Comparison of ENCODE assay signal across 14 cellular contexts in the genomic region with DNA sequence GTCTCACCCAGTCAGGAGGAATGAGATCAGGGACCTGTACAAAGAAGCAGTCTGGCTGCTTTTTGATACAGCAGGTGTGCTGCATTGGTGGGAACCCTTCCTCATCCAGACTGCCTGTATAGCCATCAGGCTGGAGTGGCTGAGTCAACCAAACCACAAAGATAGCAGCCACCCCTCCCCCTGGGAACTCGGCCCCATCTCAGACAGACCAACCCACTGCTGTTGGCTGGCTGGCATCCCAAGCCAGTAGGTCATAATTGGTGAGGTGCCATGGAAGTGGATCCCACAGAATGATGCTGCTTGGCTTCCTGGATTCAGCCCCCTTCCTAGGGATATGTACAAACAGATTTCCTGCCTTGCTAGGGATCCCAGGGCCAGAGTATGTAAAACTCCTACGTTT.
DNase-seq lines count a peak whose midpoint lies in the region; ATAC-seq and TF ChIP-seq lines count a peak whose summit lies in the region.
"Had no signal": no experiment of that assay in that cellular context is flagged by ENCODE, and none has a peak within 500 bp of the region (broad histone marks: within the 10 kb centered on the region; RNA-seq: fewer than 3 reads in every experiment).

No MANE protein-coding gene starts in this region.

- no peak overlapping the region for H3K27ac Mint-ChIP-seq in Calu3 (ENCODE audit: unreplicated experiment)
- H3K27ac Mint-ChIP-seq in activated naive CD4-positive, alpha-beta T cell treated with anti-CD3 and anti-CD28 coated beads for 36 hours: no peak overlapping the region
- no peak overlapping the region for H3K27ac Mint-ChIP-seq in natural killer cell treated with Interleukin-12 subunit alpha and Interleukin-12 subunit beta and Interleukin-15 and Interleukin-18, amount 100 ng/mL, for 72 hours

- no peak overlapping the region for H3K4me3 Mint-ChIP-seq in Calu3 (ENCODE audit: low read depth, unreplicated experiment)
- no peak overlapping the region for H3K4me3 Mint-ChIP-seq in activated naive CD4-positive, alpha-beta T cell treated with anti-CD3 and anti-CD28 coated beads for 36 hours
- H3K4me3 Mint-ChIP-seq in natural killer cell treated with Interleukin-12 subunit alpha and Interleukin-12 subunit beta and Interleukin-15 and Interleukin-18, amount 100 ng/mL, for 72 hours: no peak overlapping the region
- H3K4me3 Mint-ChIP-seq: central memory CD8-positive, alpha-beta T cell had no signal

- H3K27ac ChIP-seq in lower lobe of right lung: no peak overlapping the region
- H3K27ac ChIP-seq: gastroesophageal sphincter, parathyroid adenoma, VCaP had no signal

- H3K4me1 Mint-ChIP-seq in Calu3 (ENCODE audit: low read depth, unreplicated experiment): no peaks in the 10 kb centered on the region
- peaks cover 17% of the 10 kb centered on the region for H3K4me1 Mint-ChIP-seq in activated naive CD4-positive, alpha-beta T cell treated with anti-CD3 and anti-CD28 coated beads for 36 hours (ENCODE audit: low read depth)
- peaks cover 14 to 17% of the 10 kb centered on the region in 2 donors for H3K4me1 Mint-ChIP-seq in natural killer cell treated with Interleukin-12 subunit alpha and Interleukin-12 subunit beta and Interleukin-15 and Interleukin-18, amount 100 ng/mL, for 72 hours (ENCODE audit: low read depth in 2 of 2)

- BruUV-seq in Calu3 (replicated peaks; lab: Mats Ljungman, UMichigan): no TSS peak

- intact Hi-C loops in Calu3 (cut with micrococcal nuclease; ENCODE audit: unreplicated experiment) (no loop called here), lower lobe of right lung (cut with DNase I) (no loop called here)
- intact Hi-C loops in activated naive CD4-positive, alpha-beta T cell treated with anti-CD3 and anti-CD28 coated beads for 36 hours (cut with micrococcal nuclease): no loop called here

- ATAC-seq in lower lobe of right lung: peak; percentile 16 to 35
- ATAC-seq in natural killer cell treated with Interleukin-12 subunit alpha and Interleukin-12 subunit beta and Interleukin-15 and Interleukin-18, amount 100 ng/mL, for 72 hours: no peak
- ATAC-seq: gastroesophageal sphincter had no signal

- CTCF ChIA-PET in Calu3 (lab: Charles Lee): no interaction called here
- CTCF ChIA-PET in activated naive CD4-positive, alpha-beta T cell treated with anti-CD3 and anti-CD28 coated beads for 36 hours (lab: Charles Lee): no interaction called here

- TF ChIP-seq CTCF in Calu3 (IDR thresholded peaks at IDR 0.05; ENCODE audit: unreplicated experiment) (no peak), cardiac fibroblast (IDR thresholded peaks at IDR 0.05; ENCODE audit: low read depth, low read length) (no peak), lower lobe of right lung (IDR thresholded peaks at IDR 0.05) (no peak)

- no peaks in the 10 kb centered on the region for H3K4me1 ChIP-seq in lower lobe of right lung
- H3K4me1 ChIP-seq: gastroesophageal sphincter, parathyroid adenoma had no signal

- peaks cover 4% of the 10 kb centered on the region for H3K9me3 Mint-ChIP-seq in Calu3 (ENCODE audit: low read depth, unreplicated experiment)
- peaks cover 14% of the 10 kb centered on the region for H3K9me3 Mint-ChIP-seq in activated naive CD4-positive, alpha-beta T cell treated with anti-CD3 and anti-CD28 coated beads for 36 hours
- H3K9me3 Mint-ChIP-seq in natural killer cell treated with Interleukin-12 subunit alpha and Interleukin-12 subunit beta and Interleukin-15 and Interleukin-18, amount 100 ng/mL, for 72 hours: no peaks in the 10 kb centered on the region

- peaks cover 43% of the 10 kb centered on the region for H3K36me3 ChIP-seq in lower lobe of right lung

- no peaks in the 10 kb centered on the region for H3K27me3 ChIP-seq in lower lobe of right lung (ENCODE audit: low read depth)
- H3K27me3 ChIP-seq: gastroesophageal sphincter had no signal

- peaks cover 3% of the 10 kb centered on the region for H3K9me3 ChIP-seq in lower lobe of right lung

- H3K36me3 Mint-ChIP-seq in Calu3 (ENCODE audit: insufficient read depth, unreplicated experiment): peaks cover 11% of the 10 kb centered on the region
- H3K36me3 Mint-ChIP-seq in activated naive CD4-positive, alpha-beta T cell treated with anti-CD3 and anti-CD28 coated beads for 36 hours (ENCODE audit: low read depth): peaks cover 55% of the 10 kb centered on the region
- peaks cover 47% of the 10 kb centered on the region for H3K36me3 Mint-ChIP-seq in natural killer cell treated with Interleukin-12 subunit alpha and Interleukin-12 subunit beta and Interleukin-15 and Interleukin-18, amount 100 ng/mL, for 72 hours

- no peak overlapping the region for H3K4me3 ChIP-seq in cardiac fibroblast (replicated peaks in 1 of 2; ENCODE audit: low read depth in 2 of 2, low read length in 2 of 2)
- H3K4me3 ChIP-seq in lower lobe of right lung: no peak overlapping the region
- H3K4me3 ChIP-seq: gastroesophageal sphincter had no signal

- no peaks in the 10 kb centered on the region for H3K27me3 Mint-ChIP-seq in Calu3 (ENCODE audit: unreplicated experiment)
- no peaks in the 10 kb centered on the region for H3K27me3 Mint-ChIP-seq in activated naive CD4-positive, alpha-beta T cell treated with anti-CD3 and anti-CD28 coated beads for 36 hours (ENCODE audit: low read depth)
- H3K27me3 Mint-ChIP-seq in natural killer cell treated with Interleukin-12 subunit alpha and Interleukin-12 subunit beta and Interleukin-15 and Interleukin-18, amount 100 ng/mL, for 72 hours: no peaks in the 10 kb centered on the region
- H3K27me3 Mint-ChIP-seq: central memory CD8-positive, alpha-beta T cell had no signal

- DNase-seq in Calu3 (peak; percentile 33), LHCN-M2 (ENCODE audit: low read depth) (peak; percentile 85), cardiac fibroblast (ENCODE audit: low read depth in 2 of 2) (peak; percentile 73 to 87), lower lobe of right lung (no peak), DMS 273 treated with DMSO at 0.1 percent for 48 hours (lab: John Stamatoyannopoulos, UW) (no peak)
- DNase-seq in activated T-cell treated with anti-CD3 and anti-CD28 coated beads, Interleukin-2, amount 50 U/mL, for 1 hour: no peak
- DNase-seq in activated naive CD4-positive, alpha-beta T cell treated with anti-CD3 and anti-CD28 coated beads for 36 hours: no peak
- no peak for DNase-seq in natural killer cell treated with Interleukin-12 subunit alpha and Interleukin-12 subunit beta and Interleukin-15 and Interleukin-18, amount 100 ng/mL, for 72 hours (ENCODE audit: low spot score)
- DNase-seq: activated T-cell treated with anti-CD3 and anti-CD28 coated beads, Interleukin-2, amount 50 U/mL, for 48 hours; NCI-H1694 had no signal

Comparison
In these comparisons a context has a peak if more than half of its experiments do, and no peak if none do; other contexts are left out.
1. DNase-seq: peak in Calu3 (single experiment), LHCN-M2 (single experiment) and cardiac fibroblast (2 of 2); none in lower lobe of right lung (single experiment), activated T-cell treated with anti-CD3 and anti-CD28 coated beads, Interleukin-2, amount 50 U/mL, for 1 hour (single experiment), DMS 273 treated with DMSO at 0.1 percent for 48 hours (single experiment), activated naive CD4-positive, alpha-beta T cell treated with anti-CD3 and anti-CD28 coated beads for 36 hours (single experiment) and natural killer cell treated with Interleukin-12 subunit alpha and Interleukin-12 subunit beta and Interleukin-15 and Interleukin-18, amount 100 ng/mL, for 72 hours (single experiment).
2. ATAC-seq: peak in lower lobe of right lung (2 of 2); none in natural killer cell treated with Interleukin-12 subunit alpha and Interleukin-12 subunit beta and Interleukin-15 and Interleukin-18, amount 100 ng/mL, for 72 hours (0 of 2).